8 cellular contexts compared by ENCODE assay signal in genomic region chr12:57846577-57847319, GRCh38. TPM values are rescaled to one million over a fixed set of nuclear protein-coding genes. Genes with fewer than 3 reads are reported as not detected.
DNase-seq lines count a peak whose midpoint lies in the region; ATAC-seq and TF ChIP-seq lines count a peak whose summit lies in the region.

CTDSP2 (minus strand) TSS chr12:57846729; CDS start chr12:57846435, 294 bp downstream.

- DNase-seq in AG08396 (ENCODE audit: low spot score) (peak; percentile 100), GM19238 (ENCODE audit: insufficient read length, low spot score) (peak; percentile 94), NCI-H748 (lab: John Stamatoyannopoulos, UW; ENCODE audit: unreplicated experiment) (peak; percentile 98), coronary artery (ENCODE audit: low spot score) (peak; percentile 100)
- DNase-seq in activated CD4-positive, alpha-beta T cell treated with anti-CD3 and anti-CD28 coated beads, Interleukin-2, amount 10 ng/mL, durations not matched to agents 7 days and 5 days = peak; percentile 89
- DNase-seq in stimulated activated CD4-positive, alpha-beta T cell treated with anti-CD3 and anti-CD28 coated beads, Interleukin-1b, Interleukin-23, amount 100 ng/mL, for 24 hours (ENCODE audit: low read depth in 4 of 4, low spot score in 1 of 4) = peak; percentile 69 to 96 (median 80)

- POLR2A ChIA-PET in activated CD4-positive, alpha-beta T cell treated with anti-CD3 and anti-CD28 coated beads, Interleukin-2, amount 10 ng/mL, durations not matched to agents 7 days and 5 days (lab: Charles Lee) = no interaction called here

- peak within 1 kb of the TSS; percentile 82 for H3K4me3 Mint-ChIP-seq in activated CD4-positive, alpha-beta T cell treated with anti-CD3 and anti-CD28 coated beads, Interleukin-2, amount 10 ng/mL, durations not matched to agents 7 days and 5 days

- H3K36me3 Mint-ChIP-seq in activated CD4-positive, alpha-beta T cell treated with anti-CD3 and anti-CD28 coated beads, Interleukin-2, amount 10 ng/mL, durations not matched to agents 7 days and 5 days (ENCODE audit: low read depth) = peaks cover 9% of the 10 kb centered on the region

- H3K27ac Mint-ChIP-seq in activated CD4-positive, alpha-beta T cell treated with anti-CD3 and anti-CD28 coated beads, Interleukin-2, amount 10 ng/mL, durations not matched to agents 7 days and 5 days = peak within 1 kb of the TSS; percentile 81

- H3K27me3 Mint-ChIP-seq in activated CD4-positive, alpha-beta T cell treated with anti-CD3 and anti-CD28 coated beads, Interleukin-2, amount 10 ng/mL, durations not matched to agents 7 days and 5 days = peaks cover 25% of the 10 kb centered on the region

- H3K4me3 ChIP-seq in coronary artery = peak within 1 kb of the TSS; percentile 97

- TF ChIP-seq CTCF in coronary artery (IDR thresholded peaks at IDR 0.05) = peak; percentile 14

- peak within 1 kb of the TSS; percentile 100 for H3K27ac ChIP-seq in coronary artery
- peak within 1 kb of the TSS; percentile 100 for H3K27ac ChIP-seq in layer of hippocampus (ENCODE audit: low read depth, low read length)

- H3K27me3 ChIP-seq in layer of hippocampus (ENCODE audit: control insufficient read depth, insufficient read depth, low read length) = no peaks in the 10 kb centered on the region

- H3K9me3 Mint-ChIP-seq in activated CD4-positive, alpha-beta T cell treated with anti-CD3 and anti-CD28 coated beads, Interleukin-2, amount 10 ng/mL, durations not matched to agents 7 days and 5 days = no peaks in the 10 kb centered on the region

- peaks cover 53% of the 10 kb centered on the region for H3K4me1 Mint-ChIP-seq in activated CD4-positive, alpha-beta T cell treated with anti-CD3 and anti-CD28 coated beads, Interleukin-2, amount 10 ng/mL, durations not matched to agents 7 days and 5 days

- peak; percentile 28 for ATAC-seq in HG03520 (IDR thresholded peaks at IDR 0.05; ENCODE audit: unreplicated experiment)

- CTCF ChIA-PET in activated CD4-positive, alpha-beta T cell treated with anti-CD3 and anti-CD28 coated beads, Interleukin-2, amount 10 ng/mL, durations not matched to agents 7 days and 5 days (lab: Charles Lee) = interaction anchor here (0.6 to 3.0 kb wide), 10 partner anchors 10 to 58 kb away, joined by 3 to 10 read pairs (median 3); no protein-coding TSS in a partner anchor

RNA-seq across cellular contexts. Expression of gene CTDSP2, which starts in this region (rescaled TPM):
- total RNA-seq in activated CD4-positive, alpha-beta T cell treated with anti-CD3 and anti-CD28 coated beads, Interleukin-2, amount 10 ng/mL, durations not matched to agents 7 days and 5 days = 100 to 1,000 TPM; 144 to 156 TPM

Comparison
In these comparisons a context has a peak if more than half of its experiments do, and no peak if none do; other contexts are left out.
1. Peak in every context shown above with its lines: DNase-seq, ATAC-seq, H3K4me3 ChIP-seq and H3K27ac ChIP-seq.